ENCODE assay signal across 2 cellular contexts in genomic region chr6:123415844-123416468, GRCh38.
A peak's percentile ranks its signal among the peaks of the same experiment; 100 is the strongest.
TF ChIP-seq lines count a peak whose summit lies in the region.

No MANE protein-coding gene starts in this region.

TF ChIP-seq in IMR-90, 13 proteins besides CTCF, POLR2A, EP300 and RAD21:
- TF ChIP-seq BHLHE40 (IDR thresholded peaks at IDR 0.05; ENCODE audit: low read depth, low read length) (no peak), SMC3 (IDR thresholded peaks at IDR 0.05; ENCODE audit: low read depth, low read length) (peak; percentile 25; the same call in 1 of the 2 replicates), RCOR1 (IDR thresholded peaks at IDR 0.05; ENCODE audit: insufficient replicate concordance, low read length) (no peak)

TF ChIP-seq in GM12878, 131 proteins besides CTCF, POLR2A, EP300 and RAD21:
- TF ChIP-seq SMC3 (IDR thresholded peaks at IDR 0.05; ENCODE audit: borderline replicate concordance, low read length) = peak; percentile 69; the same call in 1 of the 2 replicates
- no peak for TF ChIP-seq IKZF1 (conservative IDR thresholded peaks at IDR 0.05)
- no peak for TF ChIP-seq NFIC (IDR thresholded peaks at IDR 0.05; ENCODE audit: low read depth, low read length)
- no peak for TF ChIP-seq ZNF592 (IDR thresholded peaks at IDR 0.05)
